Comparison of ENCODE assay signal across 8 cellular contexts in the genomic region with DNA sequence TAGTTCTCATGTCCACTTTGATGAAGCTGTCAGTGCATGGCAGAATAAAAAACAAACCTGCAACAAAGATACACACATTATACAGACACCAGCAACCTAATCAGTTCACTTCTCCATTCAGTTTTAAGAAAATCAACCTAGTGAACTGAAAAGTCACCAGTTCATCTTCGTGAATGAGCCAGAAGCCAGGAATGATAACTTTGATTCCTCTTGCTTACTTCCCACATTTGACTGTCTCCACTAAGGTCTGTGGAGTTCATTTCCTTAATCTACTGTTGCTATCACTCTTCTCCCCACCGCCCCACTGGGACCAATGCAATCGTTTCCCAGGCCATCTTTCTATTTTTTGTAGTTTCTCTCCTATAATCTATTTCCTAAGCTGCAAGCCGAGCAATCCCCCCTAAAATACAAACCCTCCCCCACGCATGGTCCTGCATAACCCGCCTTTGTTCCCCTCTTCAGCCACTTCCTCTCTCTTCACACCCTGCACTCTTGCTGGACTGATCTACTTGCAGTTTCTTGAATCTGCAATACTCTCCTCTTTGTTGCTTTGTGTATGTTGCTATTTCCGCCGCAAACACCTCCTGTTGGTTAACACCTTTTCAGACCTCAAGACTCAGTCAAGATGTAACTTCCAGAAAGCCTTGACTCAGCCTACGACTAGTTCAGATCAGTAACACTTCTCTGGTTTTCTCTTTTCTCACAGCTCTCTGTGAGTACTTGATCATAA. TPM values are rescaled to one million over a fixed set of nuclear protein-coding genes. Genes with fewer than 3 reads are reported as not detected.
A peak's percentile ranks its signal among the peaks of the same experiment; 100 is the strongest.
DNase-seq lines count a peak whose midpoint lies in the region; ATAC-seq, FAIRE-seq and TF ChIP-seq lines count a peak whose summit lies in the region.

No MANE protein-coding gene starts in this region.

- no peaks in the 10 kb centered on the region for H3K27me3 Mint-ChIP-seq in dendritic cell treated with granulocyte-macrophage colony-stimulating factor and Interleukin-4, amounts not matched to agents 40 ng/mL and 50 ng/mL, for 4 days

- peak; percentile 98 for ATAC-seq in GM21619 (IDR thresholded peaks at IDR 0.05; ENCODE audit: unreplicated experiment)

- TF ChIP-seq POLR2A in GM12891 (IDR thresholded peaks at IDR 0.05; ENCODE audit: low read depth, low read length): no peak

- H3K4me3 Mint-ChIP-seq in dendritic cell treated with granulocyte-macrophage colony-stimulating factor and Interleukin-4, amounts not matched to agents 40 ng/mL and 50 ng/mL, for 4 days: peak overlapping the region; percentile 64

- intact Hi-C loops in dendritic cell treated with granulocyte-macrophage colony-stimulating factor and Interleukin-4, amounts not matched to agents 40 ng/mL and 50 ng/mL, for 4 days (cut with micrococcal nuclease): no loop called here

- H3K36me3 Mint-ChIP-seq in dendritic cell treated with granulocyte-macrophage colony-stimulating factor and Interleukin-4, amounts not matched to agents 40 ng/mL and 50 ng/mL, for 4 days (ENCODE audit: low read depth): peaks cover 54% of the 10 kb centered on the region

- peaks cover 41% of the 10 kb centered on the region for H3K4me1 Mint-ChIP-seq in dendritic cell treated with granulocyte-macrophage colony-stimulating factor and Interleukin-4, amounts not matched to agents 40 ng/mL and 50 ng/mL, for 4 days (ENCODE audit: low read depth)

- FAIRE-seq in GM12891 (lab: Jason Lieb, UNC) (no peak), RCC 7860 (lab: Jason Lieb, UNC) (no peak)

- H3K9me3 Mint-ChIP-seq in dendritic cell treated with granulocyte-macrophage colony-stimulating factor and Interleukin-4, amounts not matched to agents 40 ng/mL and 50 ng/mL, for 4 days: no peaks in the 10 kb centered on the region

- DNase-seq in GM12891 (ENCODE audit: insufficient read length, low spot score) (no peak), NOMO-1 treated with dmso at 0.1 percent for 144 hours (lab: John Stamatoyannopoulos, UW; ENCODE audit: unreplicated experiment) (peak; percentile 37), RCC 7860 (ENCODE audit: low spot score) (no peak), nucleus accumbens (lab: John Stamatoyannopoulos, UW) (no peak), AG20443 (ENCODE audit: low spot score) (no peak)
- DNase-seq in stimulated activated CD4-positive, alpha-beta T cell treated with anti-CD3 and anti-CD28 coated beads, TNF-alpha, amount 100 ng/mL, for 24 hours (ENCODE audit: low read depth in 3 of 3): peak in 2 of 3 experiments; percentile 9 to 23

- peak overlapping the region; percentile 44 for H3K27ac Mint-ChIP-seq in dendritic cell treated with granulocyte-macrophage colony-stimulating factor and Interleukin-4, amounts not matched to agents 40 ng/mL and 50 ng/mL, for 4 days

TF ChIP-seq in GM12891, 5 proteins besides CTCF, POLR2A, EP300 and RAD21:
- peak; percentile 76 for TF ChIP-seq SPI1 (IDR thresholded peaks at IDR 0.05; ENCODE audit: low read depth, low read length)
- TF ChIP-seq POLR2AphosphoS5 (IDR thresholded peaks at IDR 0.05; ENCODE audit: low read depth, low read length): no peak

RNA-seq across cellular contexts. Expression of gene STOM, which starts 16.6 kb away (rescaled TPM):
- polyA plus RNA-seq in GM12891 (2012; ENCODE audit: low read depth, missing spikeins): 9.7 TPM

Comparison
In these comparisons a context has a peak if more than half of its experiments do, and no peak if none do; other contexts are left out.
1. DNase-seq: peak in NOMO-1 treated with dmso at 0.1 percent for 144 hours (single experiment) and stimulated activated CD4-positive, alpha-beta T cell treated with anti-CD3 and anti-CD28 coated beads, TNF-alpha, amount 100 ng/mL, for 24 hours (2 of 3); none in GM12891 (single experiment), RCC 7860 (single experiment), nucleus accumbens (0 of 56) and AG20443 (single experiment).